Comparison of ENCODE assay signal across 1 cellular context in genomic region chr13:103884139-103884723, GRCh38.
TF ChIP-seq lines count a peak whose summit lies in the region.

No MANE protein-coding gene starts in this region.

TF ChIP-seq in GM12878, 131 proteins besides CTCF, POLR2A, EP300 and RAD21:
- TF ChIP-seq MTA2 (IDR thresholded peaks at IDR 0.05; ENCODE audit: low read depth) (peak; percentile 83), BCL11A (IDR thresholded peaks at IDR 0.05; ENCODE audit: low read depth, low read length) (0 out of 2 replicates have a peak, but pooled peaks have one; percentile 4), SKIL (IDR thresholded peaks at IDR 0.05; ENCODE audit: low read depth, poor library complexity, severe bottlenecking) (no peak), PML (IDR thresholded peaks at IDR 0.05; ENCODE audit: low read length) (no peak), STAT3 (IDR thresholded peaks at IDR 0.05; ENCODE audit: low read depth, low read length) (no peak), IKZF1 (conservative IDR thresholded peaks at IDR 0.05) (0 out of 2 replicates have a peak, but pooled peaks have one; percentile 22), GATAD2B (conservative IDR thresholded peaks at IDR 0.05; ENCODE audit: low read depth) (no peak), RELB (IDR thresholded peaks at IDR 0.05; ENCODE audit: low read depth) (peak; percentile 31; the same call in 1 of the 2 replicates), BHLHE40 (IDR thresholded peaks at IDR 0.05; ENCODE audit: borderline replicate concordance in 1 of 2, low read depth in 2 of 2, low read length in 1 of 2) (0 out of 4 replicates have a peak, but pooled peaks of 1 of the 2 experiments have one; percentile 9), SP1 (IDR thresholded peaks at IDR 0.05; ENCODE audit: low read depth, low read length) (no peak), IKZF2 (IDR thresholded peaks at IDR 0.05) (peak; percentile 17 to 21; a peak in 1 of 4 replicates), ZBTB40 (IDR thresholded peaks at IDR 0.05; ENCODE audit: borderline replicate concordance) (no peak), JUNB (IDR thresholded peaks at IDR 0.05) (peak; percentile 43; the same call in 1 of the 2 replicates), ZNF24 (IDR thresholded peaks at IDR 0.05) (peak; percentile 84), BMI1 (IDR thresholded peaks at IDR 0.05; ENCODE audit: borderline replicate concordance) (peak; percentile 63), ATF7 (IDR thresholded peaks at IDR 0.05; ENCODE audit: low read depth) (peak; percentile 86), ZBTB11 (CRISPR knock-in tag; IDR thresholded peaks at IDR 0.05) (no peak)
